In genomic region chr10:30186371-30186875, GRCh38 we compare ENCODE assay signal across 8 cellular contexts.
DNase-seq lines count a peak whose midpoint lies in the region; ATAC-seq, FAIRE-seq and TF ChIP-seq lines count a peak whose summit lies in the region.

No MANE protein-coding gene starts in this region.

- no peaks in the 10 kb centered on the region for H3K23me2 ChIP-seq in H1 (ENCODE audit: low read depth, low read length)

- H3K4me3 ChIP-seq in H1 (ENCODE audit: extremely low read depth in 1 of 4, insufficient read depth in 2 of 4, low read depth in 3 of 4, low read length in 4 of 4) (no peak overlapping the region), neuronal stem cell (ENCODE audit: low read length in 2 of 2) (no peak overlapping the region)

- no peak overlapping the region for H4K91ac ChIP-seq in H1 (replicated peaks; ENCODE audit: insufficient read length, low read length)
- H4K91ac ChIP-seq in neuronal stem cell (ENCODE audit: low read depth, low read length, poor library complexity), result no peak overlapping the region

- intact Hi-C loops in Calu3 (cut with micrococcal nuclease; ENCODE audit: unreplicated experiment), result no loop called here

- H3K27ac ChIP-seq in H1 (ENCODE audit: low read depth, low read length) (no peak overlapping the region), neuronal stem cell (replicated peaks; ENCODE audit: low read length) (no peak overlapping the region)

- H3K9me3 Mint-ChIP-seq in Calu3 (ENCODE audit: low read depth, unreplicated experiment), result no peaks in the 10 kb centered on the region

- H3K14ac ChIP-seq in H1 (ENCODE audit: insufficient read length) (no peak overlapping the region), neuronal stem cell (ENCODE audit: low read length) (no peak overlapping the region)

- H2BK15ac ChIP-seq in H1 (ENCODE audit: low read length) (no peak overlapping the region), neuronal stem cell (ENCODE audit: low read length) (no peak overlapping the region)

- H2AK5ac ChIP-seq in H1 (ENCODE audit: low read depth, low read length) (no peak overlapping the region), neuronal stem cell (ENCODE audit: low read depth, low read length) (no peak overlapping the region)

- no peak overlapping the region for H2BK20ac ChIP-seq in H1 (ENCODE audit: low read length)

- H3K9me3 ChIP-seq in H1 (ENCODE audit: insufficient read depth in 2 of 2, low read depth in 1 of 2, low read length in 1 of 2) (no peaks in the 10 kb centered on the region), neuronal stem cell (replicated peaks in 1 of 2; ENCODE audit: control insufficient read depth in 2 of 2, insufficient read depth in 1 of 2, low read depth in 1 of 2, low read length in 2 of 2) (no peaks in the 10 kb centered on the region), T-helper 17 cell (ENCODE audit: control insufficient read depth, low read length, poor library complexity, severe bottlenecking) (no peaks in the 10 kb centered on the region)

- ATAC-seq in T-helper 17 cell, result no peak

- peak; percentile 5 to 28; a peak in 1 of 4 replicates for TF ChIP-seq RAD21 in H1 (IDR thresholded peaks at IDR 0.05 in 1 of 2, conservative IDR thresholded peaks at IDR 0.05 in 1 of 2; ENCODE audit: low read depth in 2 of 2, low read length in 2 of 2)

- FAIRE-seq in H1 (lab: Jason Lieb, UNC), result peak; percentile 48

- H3K36me3 Mint-ChIP-seq in Calu3 (ENCODE audit: insufficient read depth, unreplicated experiment), result peaks cover 5% of the 10 kb centered on the region
- H3K36me3 Mint-ChIP-seq in T-helper 17 cell (ENCODE audit: low read depth), result no peaks in the 10 kb centered on the region

- no peaks in the 10 kb centered on the region for H3K36me3 ChIP-seq in H1 (ENCODE audit: control insufficient read depth in 2 of 4, insufficient read depth in 4 of 4, low read length in 3 of 4)
- H3K36me3 ChIP-seq in neuronal stem cell (replicated peaks in 1 of 2; ENCODE audit: control insufficient read depth in 2 of 2, insufficient read depth in 2 of 2, low read length in 2 of 2), result no peaks in the 10 kb centered on the region

- H3K27ac Mint-ChIP-seq in Calu3 (ENCODE audit: unreplicated experiment) (peak overlapping the region; percentile 63), T-helper 17 cell (no peak overlapping the region)

- no peaks in the 10 kb centered on the region for H3K79me2 ChIP-seq in H1 (ENCODE audit: control insufficient read depth in 1 of 2, insufficient read depth in 2 of 2, low read length in 2 of 2)

- H2AFZ ChIP-seq in H1 (ENCODE audit: low read length), result peak overlapping the region; percentile 83; the same call in 1 of the 2 replicates
- peak overlapping the region; percentile 74 for H2AFZ ChIP-seq in neuronal stem cell (ENCODE audit: low read length)

- peaks cover 37% of the 10 kb centered on the region for H3K4me1 Mint-ChIP-seq in Calu3 (ENCODE audit: low read depth, unreplicated experiment)
- H3K4me1 Mint-ChIP-seq in T-helper 17 cell, result no peaks in the 10 kb centered on the region

- CTCF ChIA-PET in Calu3 (lab: Charles Lee), result interaction anchor here (0.7 to 1.2 kb wide), 4 partner anchors 8 to 184 kb away, joined by 3 read pairs; no protein-coding TSS in a partner anchor
- CTCF ChIA-PET in H1 (lab: Charles Lee; ENCODE audit: partially characterized antibody), result interaction anchor here (1.0 to 2.4 kb wide), 5 partner anchors 22 to 209 kb away, joined by 3 to 8 read pairs (median 4); no protein-coding TSS in a partner anchor

- no peak for TF ChIP-seq POLR2A in H1 (IDR thresholded peaks at IDR 0.05; ENCODE audit: control extremely low read depth in 1 of 2, low read depth in 2 of 2, low read length in 2 of 2)

- POLR2A ChIA-PET in H1 (lab: Charles Lee; ENCODE audit: partially characterized antibody), result interaction anchor here (0.7 kb wide), 1 partner anchor 13 kb away, joined by 3 read pairs; no protein-coding TSS in a partner anchor

- peak overlapping the region; percentile 65 for H3K4me3 Mint-ChIP-seq in Calu3 (ENCODE audit: low read depth, unreplicated experiment)
- H3K4me3 Mint-ChIP-seq in T-helper 17 cell, result no peak overlapping the region

- TF ChIP-seq CTCF in Calu3 (IDR thresholded peaks at IDR 0.05; ENCODE audit: unreplicated experiment) (no peak), H1 (IDR thresholded peaks at IDR 0.05; ENCODE audit: control extremely low read depth in 1 of 3, insufficient read depth in 1 of 3, low read depth in 1 of 3, low read length in 3 of 3) (no peak)

- H3K4me2 ChIP-seq in H1 (ENCODE audit: insufficient read depth in 1 of 2, low read depth in 2 of 2, low read length in 2 of 2), result no peak overlapping the region
- H3K4me2 ChIP-seq in neuronal stem cell (ENCODE audit: insufficient read depth, low read length, poor library complexity, severe bottlenecking), result no peak overlapping the region

- H2BK5ac ChIP-seq in H1 (ENCODE audit: low read depth, low read length) (no peak overlapping the region), neuronal stem cell (ENCODE audit: low read length) (no peak overlapping the region)

- BruUV-seq in Calu3 (replicated peaks; lab: Mats Ljungman, UMichigan), result no TSS peak

- H3K9ac ChIP-seq in H1 (replicated peaks in 1 of 4; ENCODE audit: extremely low read depth in 1 of 4, low read depth in 3 of 4, low read length in 3 of 4) (no peak overlapping the region), neuronal stem cell (ENCODE audit: low read depth, low read length, poor library complexity) (no peak overlapping the region)

- no peak overlapping the region for H2BK12ac ChIP-seq in H1 (ENCODE audit: low read depth, low read length)
- no peak overlapping the region for H2BK12ac ChIP-seq in neuronal stem cell (ENCODE audit: low read length)

- H3K4me1 ChIP-seq in H1 (replicated peaks in 1 of 4; ENCODE audit: control insufficient read depth in 3 of 4, insufficient read depth in 4 of 4, low read length in 3 of 4), result no peaks in the 10 kb centered on the region
- peaks cover 4 to 15% of the 10 kb centered on the region in 2 donors for H3K4me1 ChIP-seq in neuronal stem cell (ENCODE audit: control insufficient read depth in 2 of 2, insufficient read depth in 1 of 2, low read depth in 1 of 2, low read length in 2 of 2)

- 86% methylated on average over 10 of the region's 10 CpGs; no CpG with 5 or more reads in 1 of the 2 experiments for WGBS in H1 (ENCODE audit: extremely low coverage in 1 of 2, insufficient coverage in 1 of 2, insufficient read length in 1 of 2, insufficient replicate concordance in 2 of 2, low coverage in 1 of 2, low lambda C conversion rate in 2 of 2, missing lambda C conversion rate in 1 of 2), 2 experiments
- WGBS in neuronal stem cell (ENCODE audit: extremely low coverage in 2 of 2, insufficient read length in 2 of 2, insufficient replicate concordance in 1 of 2), 2 donors, result no CpG with 5 or more reads among the region's 10 CpGs

- H3K23ac ChIP-seq in H1 (ENCODE audit: insufficient read length), result no peak overlapping the region
- H3K23ac ChIP-seq in neuronal stem cell (ENCODE audit: low read depth, low read length, poor library complexity), result no peak overlapping the region

- no peak for TF ChIP-seq EP300 in H1 (IDR thresholded peaks at IDR 0.05; ENCODE audit: borderline replicate concordance in 1 of 2, low read depth in 2 of 2, low read length in 2 of 2)

- DNase-seq in Calu3 (peak; percentile 20), M059J (ENCODE audit: low read depth) (peak; percentile 62), H1 (ENCODE audit: low read depth in 1 of 2, low spot score in 2 of 2) (no peak), neuronal stem cell (ENCODE audit: low spot score) (no peak), T-helper 17 cell (no peak), NCI-H748 (lab: John Stamatoyannopoulos, UW; ENCODE audit: unreplicated experiment) (no peak), RKO (ENCODE audit: low spot score) (no peak)
- no peak for DNase-seq in stimulated activated CD4-positive, alpha-beta T cell treated with anti-CD3 and anti-CD28 coated beads, Interleukin-15, amount 100 ng/mL, for 24 hours

- H3K56ac ChIP-seq in H1 (replicated peaks; ENCODE audit: insufficient read length, low read depth, low read length), result no peak overlapping the region

- no peaks in the 10 kb centered on the region for H3K79me1 ChIP-seq in H1 (ENCODE audit: low read depth, low read length)
- no peaks in the 10 kb centered on the region for H3K79me1 ChIP-seq in neuronal stem cell (ENCODE audit: low read depth, low read length)

- no peak overlapping the region; the same call in 1 of the 2 replicates for H4K8ac ChIP-seq in H1 (ENCODE audit: extremely low read depth, insufficient read depth, low read length)
- H4K8ac ChIP-seq in neuronal stem cell (ENCODE audit: low read depth, low read length), result no peak overlapping the region

- no peak overlapping the region for H3K18ac ChIP-seq in H1 (ENCODE audit: extremely low read depth, low read length)
- H3K18ac ChIP-seq in neuronal stem cell (ENCODE audit: low read length), result no peak overlapping the region

- H3K27me3 ChIP-seq in H1 (replicated peaks in 1 of 4; ENCODE audit: control insufficient read depth in 3 of 4, extremely low read depth in 1 of 4, insufficient read depth in 3 of 4, low read length in 3 of 4) (no peaks in the 10 kb centered on the region), neuronal stem cell (ENCODE audit: control insufficient read depth in 3 of 3, insufficient read depth in 3 of 3, low read depth in 1 of 3, low read length in 3 of 3) (no peaks in the 10 kb centered on the region)

- no peak overlapping the region for H2BK120ac ChIP-seq in H1 (replicated peaks; ENCODE audit: low read depth, low read length)
- H2BK120ac ChIP-seq in neuronal stem cell (ENCODE audit: low read depth, low read length), result no peak overlapping the region

- H3K4ac ChIP-seq in H1 (replicated peaks; ENCODE audit: insufficient read length, low read depth, low read length) (no peak overlapping the region), neuronal stem cell (ENCODE audit: low read length) (no peak overlapping the region)

- H3K27me3 Mint-ChIP-seq in Calu3 (ENCODE audit: unreplicated experiment) (peaks cover 31% of the 10 kb centered on the region), T-helper 17 cell (peaks cover 46% of the 10 kb centered on the region)

- H4K5ac ChIP-seq in H1 (ENCODE audit: insufficient read length, low read depth, low read length), result no peak overlapping the region

- no peaks in the 10 kb centered on the region for H4K20me1 ChIP-seq in H1 (replicated peaks in 1 of 2; ENCODE audit: control insufficient read depth in 1 of 2, insufficient read depth in 2 of 2, low read length in 2 of 2)

TF ChIP-seq in H1, 55 proteins besides CTCF, POLR2A, EP300 and RAD21 (continues in another document):
- no peak for TF ChIP-seq TCF12 (IDR thresholded peaks at IDR 0.05; ENCODE audit: low read depth, low read length)
- no peak for TF ChIP-seq RBBP5 (IDR thresholded peaks at IDR 0.05; ENCODE audit: borderline replicate concordance, low read depth, low read length)
- TF ChIP-seq JUN (IDR thresholded peaks at IDR 0.05; ENCODE audit: low read depth, low read length), result no peak
- no peak for TF ChIP-seq SRF (IDR thresholded peaks at IDR 0.05; ENCODE audit: low read depth, low read length)
- no peak for TF ChIP-seq TEAD4 (IDR thresholded peaks at IDR 0.05; ENCODE audit: low read depth, low read length)
- no peak for TF ChIP-seq KDM5A (IDR thresholded peaks at IDR 0.05; ENCODE audit: low read length)
- no peak for TF ChIP-seq HDAC6 (IDR thresholded peaks at IDR 0.05; ENCODE audit: low read depth, low read length)

Comparison
In these comparisons a context has a peak if more than half of its experiments do, and no peak if none do; other contexts are left out.
1. DNase-seq: peak in Calu3 (single experiment) and M059J (single experiment); none in H1 (0 of 2), neuronal stem cell (single experiment), T-helper 17 cell (0 of 3), stimulated activated CD4-positive, alpha-beta T cell treated with anti-CD3 and anti-CD28 coated beads, Interleukin-15, amount 100 ng/mL, for 24 hours (single experiment), NCI-H748 (single experiment) and RKO (single experiment).